In genomic region chr15:98001663-98002194, GRCh38 we compare ENCODE assay signal across 21 cellular contexts. TPM values are rescaled to one million over a fixed set of nuclear protein-coding genes. Genes with fewer than 3 reads are reported as not detected.
DNase-seq lines count a peak whose midpoint lies in the region; ATAC-seq, FAIRE-seq and TF ChIP-seq lines count a peak whose summit lies in the region.
"Had no signal": no experiment of that assay in that cellular context is flagged by ENCODE, and none has a peak within 500 bp of the region (broad histone marks: within the 10 kb centered on the region; RNA-seq: fewer than 3 reads in every experiment).

No MANE protein-coding gene starts in this region.

- TF ChIP-seq RAD21 in A549 (conservative IDR thresholded peaks at IDR 0.05 in 1 of 2, IDR thresholded peaks at IDR 0.05 in 1 of 2) (no peak), K562 (CRISPR knock-in tag; conservative IDR thresholded peaks at IDR 0.05 in 1 of 2, IDR thresholded peaks at IDR 0.05 in 1 of 2) (no peak)

- no peak overlapping the region for H2BK15ac ChIP-seq in neuronal stem cell (ENCODE audit: low read length)

- intact Hi-C loops in K562 (cut with micrococcal nuclease), result no loop called here

- H4K8ac ChIP-seq in neuronal stem cell (ENCODE audit: low read depth, low read length), result peak overlapping the region; percentile 17

- no peak overlapping the region for H2BK120ac ChIP-seq in neuronal stem cell (ENCODE audit: low read depth, low read length)

- no peak overlapping the region for H2AK5ac ChIP-seq in neuronal stem cell (ENCODE audit: low read depth, low read length)

- no peak overlapping the region for H3K27ac Mint-ChIP-seq in type B pancreatic cell
- no peak overlapping the region for H3K27ac Mint-ChIP-seq in activated T-helper 17 cell treated with anti-CD3 and anti-CD28 coated beads, Interleukin-2, amount 50 U/mL, for 72 hours
- H3K27ac Mint-ChIP-seq: CD4-positive, CD25-positive, alpha-beta regulatory T cell; CD8-positive, alpha-beta memory T cell; GM23338 had no signal

- peaks cover 0 to 12% of the 10 kb centered on the region in 2 experiments; a peak in 2 of 5 replicates for H3K27me3 ChIP-seq in K562 (ENCODE audit: control insufficient read depth in 2 of 2, insufficient read depth in 2 of 2, low read length in 2 of 2)
- H3K27me3 ChIP-seq in neuronal stem cell (ENCODE audit: control insufficient read depth in 3 of 3, insufficient read depth in 3 of 3, low read depth in 1 of 3, low read length in 3 of 3), result peaks cover 0 to 5% (median 0%) of the 10 kb centered on the region in 3 experiments
- H3K27me3 ChIP-seq: BE2C had no signal

- H4K91ac ChIP-seq in neuronal stem cell (ENCODE audit: low read depth, low read length, poor library complexity), result peak overlapping the region; percentile 0

- TF ChIP-seq EP300 in A549 (IDR thresholded peaks at IDR 0.05) (no peak), K562 (IDR thresholded peaks at IDR 0.05; ENCODE audit: low read length) (no peak)

- no peak overlapping the region for H3K23ac ChIP-seq in neuronal stem cell (ENCODE audit: low read depth, low read length, poor library complexity)

- H3K4ac ChIP-seq in neuronal stem cell (ENCODE audit: low read length), result no peak overlapping the region

- peak; percentile 81 for FAIRE-seq in A549 (lab: Jason Lieb, UNC)
- FAIRE-seq in HTR-8/SVneo (lab: Jason Lieb, UNC), result peak; percentile 99
- peak; percentile 72 for FAIRE-seq in K562 (lab: Jason Lieb, UNC)
- FAIRE-seq: D721Med, G401.6 had no signal

- no peaks in the 10 kb centered on the region for H3K27me3 Mint-ChIP-seq in type B pancreatic cell
- H3K27me3 Mint-ChIP-seq in activated T-helper 17 cell treated with anti-CD3 and anti-CD28 coated beads, Interleukin-2, amount 50 U/mL, for 72 hours, result no peaks in the 10 kb centered on the region
- H3K27me3 Mint-ChIP-seq: CD4-positive, CD25-positive, alpha-beta regulatory T cell; CD8-positive, alpha-beta memory T cell had no signal

- H3K9me3 Mint-ChIP-seq in type B pancreatic cell, result no peaks in the 10 kb centered on the region
- H3K9me3 Mint-ChIP-seq in activated T-helper 17 cell treated with anti-CD3 and anti-CD28 coated beads, Interleukin-2, amount 50 U/mL, for 72 hours, result no peaks in the 10 kb centered on the region
- H3K9me3 Mint-ChIP-seq: CD4-positive, CD25-positive, alpha-beta regulatory T cell; CD8-positive, alpha-beta memory T cell; GM23338 had no signal

- H3K14ac ChIP-seq in neuronal stem cell (ENCODE audit: low read length), result no peak overlapping the region

- H3K79me1 ChIP-seq in neuronal stem cell (ENCODE audit: low read depth, low read length), result peaks cover 3% of the 10 kb centered on the region

- POLR2A ChIA-PET in A549 (lab: Yijun Ruan, JAX) (no interaction called here), K562 (lab: Yijun Ruan, JAX) (no interaction called here)

- no peaks in the 10 kb centered on the region for H3K4me1 Mint-ChIP-seq in type B pancreatic cell (ENCODE audit: unreplicated experiment)
- no peaks in the 10 kb centered on the region for H3K4me1 Mint-ChIP-seq in activated T-helper 17 cell treated with anti-CD3 and anti-CD28 coated beads, Interleukin-2, amount 50 U/mL, for 72 hours
- H3K4me1 Mint-ChIP-seq: CD4-positive, CD25-positive, alpha-beta regulatory T cell; CD8-positive, alpha-beta memory T cell; GM23338 had no signal

- H3K4me3 Mint-ChIP-seq in type B pancreatic cell, result no peak overlapping the region
- H3K4me3 Mint-ChIP-seq in activated T-helper 17 cell treated with anti-CD3 and anti-CD28 coated beads, Interleukin-2, amount 50 U/mL, for 72 hours, result no peak overlapping the region
- H3K4me3 Mint-ChIP-seq: CD4-positive, CD25-positive, alpha-beta regulatory T cell; CD8-positive, alpha-beta memory T cell; GM23338 had no signal

- no peak overlapping the region for H2BK5ac ChIP-seq in neuronal stem cell (ENCODE audit: low read length)

- no peak overlapping the region for H2AFZ ChIP-seq in K562 (ENCODE audit: low read depth, low read length)
- no peak overlapping the region for H2AFZ ChIP-seq in neuronal stem cell (ENCODE audit: low read length)
- H2AFZ ChIP-seq: GM23338 had no signal

- H3K9me3 ChIP-seq in A549 (peaks cover 14% of the 10 kb centered on the region; the same call in 2 of the 3 replicates), K562 (replicated peaks; ENCODE audit: control insufficient read depth, insufficient read depth, low read depth, low read length) (no peaks in the 10 kb centered on the region; the same call in 1 of the 2 replicates), neuronal stem cell (replicated peaks in 1 of 2; ENCODE audit: control insufficient read depth in 2 of 2, insufficient read depth in 1 of 2, low read depth in 1 of 2, low read length in 2 of 2) (peaks cover 0 to 15% of the 10 kb centered on the region in 2 donors)
- H3K9me3 ChIP-seq: BE2C had no signal

- H2BK12ac ChIP-seq in neuronal stem cell (ENCODE audit: low read length), result no peak overlapping the region

- H3K9ac ChIP-seq in K562 (ENCODE audit: insufficient read depth in 1 of 2, low read depth in 2 of 2, low read length in 2 of 2) (no peak overlapping the region), neuronal stem cell (ENCODE audit: low read depth, low read length, poor library complexity) (no peak overlapping the region)

- H4K20me1 ChIP-seq in K562 (replicated peaks; ENCODE audit: control insufficient read depth, insufficient read depth, low read length), result no peaks in the 10 kb centered on the region

- H3K27ac ChIP-seq in A549, result no peak overlapping the region
- H3K27ac ChIP-seq in K562 (ENCODE audit: extremely low read depth, low read depth, low read length), result no peak overlapping the region
- H3K27ac ChIP-seq in neuronal stem cell (replicated peaks; ENCODE audit: low read length), result no peak overlapping the region

- H3K79me2 ChIP-seq in K562 (ENCODE audit: control insufficient read depth, insufficient read depth, low read length), result no peaks in the 10 kb centered on the region

- H3K18ac ChIP-seq in neuronal stem cell (ENCODE audit: low read length), result no peak overlapping the region

- no peaks in the 10 kb centered on the region for H3K4me1 ChIP-seq in A549
- no peaks in the 10 kb centered on the region for H3K4me1 ChIP-seq in K562 (replicated peaks in 1 of 2; ENCODE audit: control insufficient read depth in 2 of 2, insufficient read depth in 2 of 2, low read length in 2 of 2)
- H3K4me1 ChIP-seq in neuronal stem cell (ENCODE audit: control insufficient read depth in 2 of 2, insufficient read depth in 1 of 2, low read depth in 1 of 2, low read length in 2 of 2), result no peaks in the 10 kb centered on the region
- H3K4me1 ChIP-seq: BE2C had no signal

- TF ChIP-seq POLR2A in A549 (IDR thresholded peaks at IDR 0.05; ENCODE audit: low read length) (no peak), K562 (conservative IDR thresholded peaks at IDR 0.05) (no peak)

- in situ Hi-C loops in K562 (cut with MboI), result no loop called here

- H3K4me2 ChIP-seq in A549 (no peak overlapping the region), K562 (ENCODE audit: insufficient read depth, low read length) (no peak overlapping the region), neuronal stem cell (ENCODE audit: insufficient read depth, low read length, poor library complexity, severe bottlenecking) (no peak overlapping the region)
- H3K4me2 ChIP-seq: GM23338 had no signal

- H3K4me3 ChIP-seq in A549, result no peak overlapping the region
- H3K4me3 ChIP-seq in K562, result no peak overlapping the region
- peak overlapping the region in 1 of 2 donors; percentile 67 for H3K4me3 ChIP-seq in neuronal stem cell (ENCODE audit: low read length in 2 of 2)
- H3K4me3 ChIP-seq: GM23338 had no signal

- ATAC-seq in A549, result no peak
- no peak for ATAC-seq in K562
- ATAC-seq in activated T-helper 17 cell treated with anti-CD3 and anti-CD28 coated beads, Interleukin-2, amount 50 U/mL, for 72 hours (replicated peaks), result no peak
- ATAC-seq: GM23338, HCT116 had no signal

- no peaks in the 10 kb centered on the region for H3K36me3 Mint-ChIP-seq in type B pancreatic cell
- no peaks in the 10 kb centered on the region for H3K36me3 Mint-ChIP-seq in activated T-helper 17 cell treated with anti-CD3 and anti-CD28 coated beads, Interleukin-2, amount 50 U/mL, for 72 hours (ENCODE audit: low read depth)
- H3K36me3 Mint-ChIP-seq: CD4-positive, CD25-positive, alpha-beta regulatory T cell; CD8-positive, alpha-beta memory T cell had no signal

- WGBS in A549 (ENCODE audit: missing lambda C conversion rate), result 40% methylated on average over 10 of the region's 10 CpGs
- WGBS in K562 (ENCODE audit: insufficient coverage, low coverage, missing lambda C conversion rate), result 26% methylated on average over 10 of the region's 10 CpGs
- 100% methylated on average over 4 to 6 of the region's 10 CpGs for WGBS in neuronal stem cell (ENCODE audit: extremely low coverage in 2 of 2, insufficient read length in 2 of 2, insufficient replicate concordance in 1 of 2), 2 donors

- no TSS peak for BruUV-seq in K562 (replicated peaks; lab: Mats Ljungman, UMichigan)

- TF ChIP-seq CTCF in A549 (IDR thresholded peaks at IDR 0.05) (no peak), K562 (IDR thresholded peaks at IDR 0.05 in 2 of 3, conservative IDR thresholded peaks at IDR 0.05 in 1 of 3; ENCODE audit: insufficient read depth in 2 of 3, low read depth in 1 of 3, low read length in 3 of 3) (no peak), type B pancreatic cell (conservative IDR thresholded peaks at IDR 0.05) (no peak)

- CTCF ChIA-PET in A549 (lab: Yijun Ruan, JAX) (no interaction called here), K562 (lab: Yijun Ruan, JAX; ENCODE audit: low intra/inter-chr PET ratio) (no interaction called here)

- DNase-seq in A549 (ENCODE audit: low read depth in 1 of 2, low spot score in 1 of 2) (no peak), HTR-8/SVneo (ENCODE audit: insufficient read length, low spot score) (no peak), K562 (ENCODE audit: extremely low read depth in 1 of 4, low spot score in 3 of 4) (no peak), neuronal stem cell (ENCODE audit: low spot score) (no peak), type B pancreatic cell (ENCODE audit: extremely low spot score, unreplicated experiment) (no peak), dermis blood vessel endothelial cell (no peak), A172 (ENCODE audit: low spot score) (no peak)
- DNase-seq: 8988T; ACHN; BE2C; C1 segment of cervical spinal cord; CD4-positive, CD25-positive, alpha-beta regulatory T cell; CD8-positive, alpha-beta memory T cell; COR-L47; H7; KBM-7 had no signal

- no peaks in the 10 kb centered on the region for H3K9me1 ChIP-seq in K562 (ENCODE audit: control insufficient read depth, insufficient read depth, low read length)

- H3K36me3 ChIP-seq in K562 (ENCODE audit: control insufficient read depth, insufficient read depth, low read length) (no peaks in the 10 kb centered on the region), neuronal stem cell (replicated peaks in 1 of 2; ENCODE audit: control insufficient read depth in 2 of 2, insufficient read depth in 2 of 2, low read length in 2 of 2) (peaks cover 0 to 2% of the 10 kb centered on the region in 2 donors)
- H3K36me3 ChIP-seq: BE2C had no signal

RNA-seq across cellular contexts. Expression of gene ARRDC4, which starts 41.2 kb away (rescaled TPM):
- polyA plus RNA-seq in A549 (2011; rRNA removed), result 1.8 and 2.2 TPM in 2 replicates
- polyA plus RNA-seq in A549 (2012; cell fraction: cytosol; rRNA removed), result 0.19 and 0.23 TPM in 2 replicates
- polyA plus RNA-seq in A549 (2012; cell fraction: nucleus; rRNA removed), result 0.18 and 0.26 TPM in 2 replicates
- polyA plus RNA-seq in A549 (2017; fragmentation: RNase III; extraction: RNeasy Plus Mini Kit Qiagen cat#74134 plus additional on column Dnase treatment), result 0.15 to 0.20 TPM (median 0.19 TPM) in 3 replicates
- 0.73 and 0.95 TPM in 2 replicates for polyA minus RNA-seq in A549 (2011; rRNA and poly(A)+ RNA removed)
- total RNA-seq in K562 (2011; cell fraction: chromatin; rRNA removed; ENCODE audit: low replicate concordance), result 6.3 and 18.9 TPM in 2 replicates
- 4.2 and 5.5 TPM in 2 replicates for total RNA-seq in K562 (2011; cell fraction: nucleolus; rRNA removed)
- 9.4 and 9.5 TPM in 2 replicates for total RNA-seq in K562 (2011; cell fraction: nucleoplasm; rRNA removed)
- total RNA-seq in K562 (2014; rRNA removed), result 12.0 and 12.8 TPM in 2 replicates
- 15.8 and 21.2 TPM in 2 replicates for total RNA-seq in K562 (2014; rRNA removed; fragmentation: Illumina TruSeq; extraction: Trizol)
- 13.5 and 16.1 TPM in 2 replicates for total RNA-seq in K562 (2015; rRNA removed; fragmentation: Illumina TruSeq; extraction: Trizol)
- total RNA-seq in K562 (2021), result 11.4 and 15.8 TPM in 2 replicates
- 9.0 and 13.7 TPM in 2 replicates for polyA plus RNA-seq in K562 (2011; rRNA removed)
- polyA plus RNA-seq in K562 (2011; cell fraction: cytosol; rRNA removed), result 5.5 and 6.0 TPM in 2 replicates
- 10.7 and 12.0 TPM in 2 replicates for polyA plus RNA-seq in K562 (2011; cell fraction: nucleus; rRNA removed)
- polyA plus RNA-seq in K562 (2012), result 13.4 and 28.2 TPM in 2 replicates
- 14.9 and 15.5 TPM in 2 replicates for polyA plus RNA-seq in K562 (2014; fragmentation: Illumina TruSeq; extraction: Trizol)
- 1 to 10 TPM; 4.3 to 4.8 TPM for polyA plus RNA-seq in K562 (2014; fragmentation: Nextera tagmentation; extraction: Ambion mirVana)
- polyA plus RNA-seq in K562 (2014; rRNA removed), result 14.4 and 15.0 TPM in 2 replicates
- polyA minus RNA-seq in K562 (2011; rRNA and poly(A)+ RNA removed), result 8.7 and 10.8 TPM in 2 replicates
- polyA minus RNA-seq in K562 (2011; cell fraction: cytosol; rRNA and poly(A)+ RNA removed), result 4.1 and 5.2 TPM in 2 replicates
- polyA minus RNA-seq in K562 (2011; cell fraction: nucleus; rRNA and poly(A)+ RNA removed), result 5.5 and 7.9 TPM in 2 replicates
- 9.4 TPM for polyA plus RNA-seq in neuronal stem cell (2013, experiment 1 of 2)
- polyA plus RNA-seq in neuronal stem cell (2013, experiment 2 of 2), result 9.7 TPM
- 31.3 and 31.6 TPM in 2 replicates for total RNA-seq in type B pancreatic cell (ENCODE audit: low replicate concordance)
- total RNA-seq in dermis blood vessel endothelial cell, result 1.7 and 3.1 TPM in 2 replicates
- total RNA-seq in A172 (2014; rRNA removed; shearing (Covaris generic)), result 1.7 and 2.5 TPM in 2 replicates
- under 1 TPM; 0.39 to 0.71 TPM for total RNA-seq in activated T-helper 17 cell treated with anti-CD3 and anti-CD28 coated beads, Interleukin-2, amount 50 U/mL, for 72 hours
